ENCODE assay signal across 1 cellular context in the genomic region with DNA sequence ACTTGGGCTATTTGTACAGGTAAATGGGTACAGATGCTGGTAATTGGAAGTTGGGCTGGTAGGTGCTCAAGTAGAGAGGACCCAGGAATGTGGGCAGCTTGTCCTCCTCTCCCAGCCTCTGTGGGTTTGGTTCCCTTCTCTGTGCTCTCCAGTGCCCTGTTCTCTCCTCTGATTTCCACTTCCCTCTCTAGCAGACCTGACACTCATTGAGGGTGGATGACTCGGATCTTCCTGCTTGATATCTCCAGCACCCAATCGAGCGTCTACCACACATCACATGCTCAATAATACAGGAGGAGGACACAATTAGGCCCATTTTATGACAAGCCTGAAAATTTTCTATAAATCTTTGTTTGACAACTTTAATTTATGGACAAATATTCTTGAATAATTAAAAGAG.
TF ChIP-seq lines count a peak whose summit lies in the region.

No MANE protein-coding gene starts in this region.

TF ChIP-seq in endothelial cell of umbilical vein, 7 proteins besides CTCF, POLR2A, EP300 and RAD21:
- TF ChIP-seq POLR2AphosphoS5 (IDR thresholded peaks at IDR 0.05; ENCODE audit: insufficient read depth, low read depth, low read length) = no peak
- TF ChIP-seq GATA2 (IDR thresholded peaks at IDR 0.05; ENCODE audit: insufficient read depth, insufficient read length, low read depth, low read length) = no peak
- no peak for TF ChIP-seq FOS (IDR thresholded peaks at IDR 0.05; ENCODE audit: borderline replicate concordance, insufficient read depth, low read length)
- TF ChIP-seq, protein P1, sequence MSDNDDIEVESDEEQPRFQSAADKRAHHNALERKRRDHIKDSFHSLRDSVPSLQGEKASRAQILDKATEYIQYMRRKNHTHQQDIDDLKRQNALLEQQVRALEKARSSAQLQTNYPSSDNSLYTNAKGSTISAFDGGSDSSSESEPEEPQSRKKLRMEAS (IDR thresholded peaks at IDR 0.05; ENCODE audit: insufficient read depth, insufficient read length) = no peak
- TF ChIP-seq EZH2 (IDR thresholded peaks at IDR 0.05; ENCODE audit: borderline replicate concordance, low read depth, low read length, severe bottlenecking) = no peak
- no peak for TF ChIP-seq JUN (IDR thresholded peaks at IDR 0.05; ENCODE audit: borderline replicate concordance, insufficient read depth, insufficient read length, low read depth)
- TF ChIP-seq MYC (IDR thresholded peaks at IDR 0.05; ENCODE audit: low read depth, low read length) = no peak
TF ChIP-seq in endothelial cell of umbilical vein: peak in this region for 0.
